1 cellular context compared by ENCODE assay signal in the genomic region with DNA sequence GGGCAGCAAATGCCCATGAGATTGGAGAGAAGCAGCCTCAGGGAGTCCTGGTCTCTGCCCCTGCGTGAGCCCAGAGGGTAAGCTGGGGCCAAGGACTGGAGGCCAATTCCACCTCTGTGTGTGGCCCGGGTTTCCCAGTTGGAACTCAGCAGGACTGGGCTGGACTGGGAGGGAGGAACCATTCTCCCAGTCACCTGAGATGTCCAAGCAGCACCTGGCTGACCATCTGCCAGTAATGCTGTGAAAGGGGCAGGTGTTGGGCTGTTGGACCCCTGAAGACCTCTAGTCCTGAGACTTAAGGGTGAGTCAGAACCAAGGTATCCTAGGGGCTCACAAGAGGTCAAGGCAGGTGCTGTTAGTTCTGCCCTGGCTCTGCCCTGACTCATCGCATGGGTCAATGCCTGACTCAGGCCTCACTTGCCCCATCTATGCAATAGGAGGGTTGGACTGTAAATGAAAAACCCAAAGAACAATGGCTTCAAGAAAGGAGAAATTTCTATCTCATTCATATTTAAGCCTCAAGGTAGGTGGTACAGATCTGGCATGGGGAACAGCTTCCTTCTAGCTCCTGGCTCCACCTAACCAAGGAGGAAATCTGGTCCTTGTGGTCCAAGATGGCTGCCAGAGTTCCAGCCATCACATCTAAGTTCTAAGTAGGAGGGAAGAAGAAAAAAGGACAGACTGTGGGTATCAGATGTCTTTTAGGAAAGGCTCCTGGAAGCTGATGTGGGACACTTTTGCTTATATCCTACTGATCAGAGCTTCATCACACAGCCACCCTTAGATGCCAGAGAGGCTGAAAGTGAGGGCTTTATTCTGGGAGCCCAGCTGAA.
A peak's percentile ranks its signal among the peaks of the same experiment; 100 is the strongest.
TF ChIP-seq lines count a peak whose summit lies in the region.

No MANE protein-coding gene starts in this region.

TF ChIP-seq in K562, 482 proteins besides CTCF, POLR2A, EP300 and RAD21 (continued from another document):
- TF ChIP-seq YY1 (IDR thresholded peaks at IDR 0.05; ENCODE audit: borderline replicate concordance in 1 of 3, control insufficient read depth in 1 of 3, extremely low read depth in 1 of 3, insufficient read depth in 3 of 3, insufficient read length in 1 of 3, insufficient replicate concordance in 2 of 3, low read depth in 1 of 3, low read length in 2 of 3): peak in 1 of 3 experiments; percentile 29
